21 cellular contexts compared by ENCODE assay signal in the genomic region with DNA sequence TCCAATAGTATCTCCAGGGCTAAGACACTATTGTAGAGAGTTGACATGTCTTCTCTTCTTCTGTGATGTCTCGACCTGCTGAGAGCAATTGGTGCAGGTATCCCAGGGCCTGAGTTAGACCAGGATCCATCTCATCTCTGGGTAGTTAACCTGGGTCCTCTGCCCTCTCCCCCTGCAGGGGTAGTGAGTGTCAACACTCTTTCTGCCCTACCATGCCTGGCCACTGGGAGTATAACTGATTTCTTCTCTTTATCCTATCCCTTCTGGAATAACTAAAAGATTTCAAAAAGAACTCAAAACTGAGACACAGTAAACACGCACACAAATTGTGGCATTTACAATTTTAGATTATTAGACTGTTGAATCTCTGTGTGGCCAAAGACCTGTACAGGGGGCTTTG. TPM values are rescaled to one million over a fixed set of nuclear protein-coding genes. Genes with fewer than 3 reads are reported as not detected.
DNase-seq lines count a peak whose midpoint lies in the region; ATAC-seq and TF ChIP-seq lines count a peak whose summit lies in the region.
"Had no signal": no experiment of that assay in that cellular context is flagged by ENCODE, and none has a peak within 500 bp of the region (broad histone marks: within the 10 kb centered on the region; RNA-seq: fewer than 3 reads in every experiment).

No MANE protein-coding gene starts in this region.

- ATAC-seq in HG02623 (IDR thresholded peaks at IDR 0.05; ENCODE audit: unreplicated experiment): no peak
- ATAC-seq: GM12878, PC-3 had no signal

- no peak overlapping the region for H3K4me3 ChIP-seq in Caco-2 (ENCODE audit: low read depth, low read length)
- H3K4me3 ChIP-seq in H7 (ENCODE audit: insufficient read depth, low read depth, low read length): no peak overlapping the region
- H3K4me3 ChIP-seq in cardiac fibroblast (replicated peaks in 1 of 2; ENCODE audit: low read depth in 2 of 2, low read length in 2 of 2): no peak overlapping the region
- H3K4me3 ChIP-seq in neural progenitor cell: no peak overlapping the region
- H3K4me3 ChIP-seq: GM12878, SJCRH30 had no signal

- no peaks in the 10 kb centered on the region for H3K36me3 ChIP-seq in Caco-2 (ENCODE audit: control insufficient read depth, insufficient read depth, low read length)
- H3K36me3 ChIP-seq in H7 (replicated peaks; ENCODE audit: control insufficient read depth, insufficient read depth, low read length): no peaks in the 10 kb centered on the region
- no peaks in the 10 kb centered on the region for H3K36me3 ChIP-seq in neural progenitor cell
- H3K36me3 ChIP-seq: SJCRH30 had no signal

- intact Hi-C loops in Caco-2 (cut with micrococcal nuclease; ENCODE audit: unreplicated experiment): no loop called here

- H3K27ac Mint-ChIP-seq in Caco-2 (ENCODE audit: unreplicated experiment): no peak overlapping the region
- H3K27ac Mint-ChIP-seq in neural progenitor cell: no peak overlapping the region
- no peak overlapping the region for H3K27ac Mint-ChIP-seq in activated naive CD4-positive, alpha-beta T cell treated with anti-CD3 and anti-CD28 coated beads, Interleukin-2, amount 10 ng/mL, durations not matched to agents 7 days and 5 days

- no peak overlapping the region for H3K27ac ChIP-seq in neural progenitor cell
- H3K27ac ChIP-seq: SJCRH30 had no signal

- no peaks in the 10 kb centered on the region for H3K9me3 Mint-ChIP-seq in Caco-2 (ENCODE audit: unreplicated experiment)
- H3K9me3 Mint-ChIP-seq in neural progenitor cell: peaks cover 3% of the 10 kb centered on the region
- H3K9me3 Mint-ChIP-seq in activated naive CD4-positive, alpha-beta T cell treated with anti-CD3 and anti-CD28 coated beads, Interleukin-2, amount 10 ng/mL, durations not matched to agents 7 days and 5 days: no peaks in the 10 kb centered on the region

- H3K27me3 ChIP-seq in Caco-2 (replicated peaks; ENCODE audit: control insufficient read depth, insufficient read depth, low read length) (peaks cover 2% of the 10 kb centered on the region), H7 (ENCODE audit: control insufficient read depth, insufficient read depth, low read length) (peaks cover 28% of the 10 kb centered on the region), neural progenitor cell (peaks cover 12% of the 10 kb centered on the region)
- H3K27me3 ChIP-seq: SJCRH30 had no signal

- H3K9me3 ChIP-seq in Caco-2 (no peaks in the 10 kb centered on the region), neural progenitor cell (ENCODE audit: low read depth) (no peaks in the 10 kb centered on the region)
- H3K9me3 ChIP-seq: SJCRH30 had no signal

- no peak overlapping the region for H3K9ac ChIP-seq in neural progenitor cell

- POLR2A ChIA-PET in Caco-2 (lab: Charles Lee): no interaction called here

- H3K27me3 Mint-ChIP-seq in Caco-2 (ENCODE audit: insufficient read depth, unreplicated experiment) (peaks cover 26% of the 10 kb centered on the region), neural progenitor cell (ENCODE audit: insufficient read depth, low read depth) (peaks cover 41% of the 10 kb centered on the region)
- peaks cover 69% of the 10 kb centered on the region for H3K27me3 Mint-ChIP-seq in activated naive CD4-positive, alpha-beta T cell treated with anti-CD3 and anti-CD28 coated beads, Interleukin-2, amount 10 ng/mL, durations not matched to agents 7 days and 5 days

- no peaks in the 10 kb centered on the region for H3K4me1 Mint-ChIP-seq in Caco-2 (ENCODE audit: low read depth, unreplicated experiment)
- H3K4me1 Mint-ChIP-seq in neural progenitor cell: peaks cover 7% of the 10 kb centered on the region
- no peaks in the 10 kb centered on the region for H3K4me1 Mint-ChIP-seq in activated naive CD4-positive, alpha-beta T cell treated with anti-CD3 and anti-CD28 coated beads, Interleukin-2, amount 10 ng/mL, durations not matched to agents 7 days and 5 days

- peaks cover 13% of the 10 kb centered on the region for H4K20me1 ChIP-seq in neural progenitor cell (ENCODE audit: low read depth)

- H2AFZ ChIP-seq in neural progenitor cell (replicated peaks): no peak overlapping the region

- peaks cover 36% of the 10 kb centered on the region for H3F3A ChIP-seq in neural progenitor cell (ENCODE audit: low read depth)

- no peak for DNase-seq in Caco-2
- peak; percentile 57 for DNase-seq in H7
- no peak for DNase-seq in cardiac fibroblast (ENCODE audit: low read depth in 2 of 2)
- no peak for DNase-seq in neural progenitor cell (ENCODE audit: low spot score)
- DNase-seq in activated naive CD4-positive, alpha-beta T cell treated with anti-CD3 and anti-CD28 coated beads, Interleukin-2, amount 10 ng/mL, durations not matched to agents 7 days and 5 days: no peak
- no peak for DNase-seq in NCI-H226
- DNase-seq: AML-193, COR-L47, DMS53, GOT3, MV-4-11, NCI-H1436, NCI-H2029, NCI-H2171, NCI-H774, PC-3, SJCRH30 had no signal

- no peak overlapping the region for H3K4me2 ChIP-seq in neural progenitor cell

- H3K36me3 Mint-ChIP-seq in Caco-2 (ENCODE audit: insufficient read depth, unreplicated experiment) (no peaks in the 10 kb centered on the region), neural progenitor cell (no peaks in the 10 kb centered on the region)
- no peaks in the 10 kb centered on the region for H3K36me3 Mint-ChIP-seq in activated naive CD4-positive, alpha-beta T cell treated with anti-CD3 and anti-CD28 coated beads, Interleukin-2, amount 10 ng/mL, durations not matched to agents 7 days and 5 days

- H3K4me1 ChIP-seq in Caco-2 (no peaks in the 10 kb centered on the region), neural progenitor cell (peaks cover 37% of the 10 kb centered on the region)
- H3K4me1 ChIP-seq: SJCRH30 had no signal

- TF ChIP-seq CTCF in Caco-2 (IDR thresholded peaks at IDR 0.05; ENCODE audit: insufficient read depth in 1 of 2, low read depth in 1 of 2, low read length in 1 of 2, severe bottlenecking in 1 of 2, unreplicated experiment in 1 of 2) (peak; percentile 20 to 30), cardiac fibroblast (IDR thresholded peaks at IDR 0.05; ENCODE audit: low read depth, low read length) (peak; percentile 10), neural progenitor cell (IDR thresholded peaks at IDR 0.05) (peak; percentile 21)

- H3K4me3 Mint-ChIP-seq in Caco-2 (ENCODE audit: unreplicated experiment) (no peak overlapping the region), neural progenitor cell (no peak overlapping the region)
- H3K4me3 Mint-ChIP-seq in activated naive CD4-positive, alpha-beta T cell treated with anti-CD3 and anti-CD28 coated beads, Interleukin-2, amount 10 ng/mL, durations not matched to agents 7 days and 5 days: no peak overlapping the region

- CTCF ChIA-PET in Caco-2 (lab: Charles Lee): no interaction called here
- CTCF ChIA-PET in activated naive CD4-positive, alpha-beta T cell treated with anti-CD3 and anti-CD28 coated beads, Interleukin-2, amount 10 ng/mL, durations not matched to agents 7 days and 5 days (lab: Charles Lee): no interaction called here

- BruUV-seq in Caco-2 (replicated peaks; lab: Mats Ljungman, UMichigan): no TSS peak

- H3K79me2 ChIP-seq in neural progenitor cell (ENCODE audit: low read depth): peaks cover 21% of the 10 kb centered on the region

RNA-seq across cellular contexts. Expression of gene SIX3, which starts 20.8 kb away (rescaled TPM):
- not detected in 2 replicates for total RNA-seq in Caco-2 (2022)
- 1.7 and 3.0 TPM in 2 replicates for total RNA-seq in H7 (2014; rRNA removed; shearing (Covaris generic))
- total RNA-seq in neural progenitor cell (ENCODE audit: low replicate concordance): 14.5 and 28.8 TPM in 2 replicates
- total RNA-seq: HT1080, LHCN-M2 had no signal
